1 cellular context compared by ENCODE assay signal in genomic region chr16:2156025-2156848, GRCh38.
TF ChIP-seq lines count a peak whose summit lies in the region.

No MANE protein-coding gene starts in this region.

TF ChIP-seq in GM12878, 131 proteins besides CTCF, POLR2A, EP300 and RAD21:
- no peak for TF ChIP-seq MYC (IDR thresholded peaks at IDR 0.05; ENCODE audit: insufficient read depth, insufficient read length, insufficient replicate concordance, low read length, severe bottlenecking)
- no peak for TF ChIP-seq GABPA (IDR thresholded peaks at IDR 0.05; ENCODE audit: low read depth)
- no peak for TF ChIP-seq BMI1 (IDR thresholded peaks at IDR 0.05; ENCODE audit: borderline replicate concordance)
- TF ChIP-seq SKIL (IDR thresholded peaks at IDR 0.05; ENCODE audit: low read depth, poor library complexity, severe bottlenecking), result no peak
- 0 out of 2 replicates have a peak, but pooled peaks have one; percentile 64 for TF ChIP-seq NR2F1 (conservative IDR thresholded peaks at IDR 0.05)
